In the genomic region with DNA sequence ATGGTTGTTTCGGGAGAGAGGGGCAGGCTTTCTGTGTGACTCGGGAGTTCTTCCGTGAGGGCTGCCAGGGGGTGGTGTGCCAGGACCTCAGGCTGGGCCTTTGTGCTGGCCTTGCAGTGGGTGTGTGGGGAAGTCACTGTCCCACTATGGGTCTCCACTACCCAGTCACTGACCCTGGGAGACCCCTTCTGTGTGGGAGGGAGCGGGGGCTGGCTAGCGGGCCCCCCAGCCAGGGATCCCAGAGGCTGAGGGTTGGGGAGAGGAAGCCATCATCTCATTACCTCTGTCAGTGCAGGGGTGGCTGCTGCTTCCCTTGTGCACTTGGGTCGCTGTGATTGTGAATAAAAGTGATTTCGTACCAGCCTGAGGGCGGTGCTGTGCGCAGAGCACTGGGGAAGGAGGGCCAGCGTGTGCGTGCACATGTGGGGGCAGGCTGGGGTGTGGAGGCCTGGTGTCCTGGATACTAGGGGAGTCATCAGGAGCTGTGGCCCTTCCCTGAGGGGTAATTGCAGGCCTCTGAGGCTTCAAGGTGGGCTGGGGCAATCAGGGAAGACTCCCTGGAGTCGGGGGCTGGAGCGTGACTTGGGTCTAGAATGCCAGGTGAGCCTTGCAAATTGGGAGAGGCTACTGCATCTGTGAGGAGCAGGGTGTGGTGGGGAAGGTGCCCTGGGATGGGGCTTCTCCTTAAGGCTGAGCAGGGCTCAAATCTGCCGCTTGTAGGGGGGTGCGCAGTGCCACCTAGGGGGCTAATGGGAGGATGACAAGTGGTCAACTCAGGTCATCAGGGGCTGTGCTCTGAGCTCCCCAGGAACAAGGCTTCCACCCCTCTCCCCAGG, we compare ENCODE assay signal across 9 cellular contexts.
A peak's percentile ranks its signal among the peaks of the same experiment; 100 is the strongest.
DNase-seq lines count a peak whose midpoint lies in the region; ATAC-seq and TF ChIP-seq lines count a peak whose summit lies in the region.
"Had no signal": no experiment of that assay in that cellular context is flagged by ENCODE, and none has a peak within 500 bp of the region (broad histone marks: within the 10 kb centered on the region; RNA-seq: fewer than 3 reads in every experiment).

No MANE protein-coding gene starts in this region.

- no peaks in the 10 kb centered on the region for H3K36me3 Mint-ChIP-seq in activated naive CD8-positive, alpha-beta T cell treated with anti-CD3 and anti-CD28 coated beads, Interleukin-2, amount 50 U/mL, for 24 hours (ENCODE audit: low read depth)

- no peaks in the 10 kb centered on the region for H3K27me3 Mint-ChIP-seq in activated naive CD8-positive, alpha-beta T cell treated with anti-CD3 and anti-CD28 coated beads, Interleukin-2, amount 50 U/mL, for 24 hours

- TF ChIP-seq CTCF in HFF-Myc (IDR thresholded peaks at IDR 0.05; ENCODE audit: low read depth, low read length, missing control alignments) (peak; percentile 77), Peyer's patch (IDR thresholded peaks at IDR 0.05) (peak in 5 of 6 experiments; percentile 23 to 57 (median 47))

- no peaks in the 10 kb centered on the region for H3K4me1 Mint-ChIP-seq in activated naive CD8-positive, alpha-beta T cell treated with anti-CD3 and anti-CD28 coated beads, Interleukin-2, amount 50 U/mL, for 24 hours

- H3K27ac ChIP-seq in Peyer's patch = no peak overlapping the region
- H3K27ac ChIP-seq: BLaER1 treated with 17β-estradiol and CSF1 and Interleukin-3, amounts not matched to agents 10 nM and 100 nM had no signal

- H3K36me3 ChIP-seq in Peyer's patch = no peaks in the 10 kb centered on the region
- H3K36me3 ChIP-seq: BLaER1 treated with 17β-estradiol and CSF1 and Interleukin-3, amounts not matched to agents 10 nM and 100 nM had no signal

- H3K4me3 Mint-ChIP-seq in activated naive CD8-positive, alpha-beta T cell treated with anti-CD3 and anti-CD28 coated beads, Interleukin-2, amount 50 U/mL, for 24 hours = no peak overlapping the region

- ATAC-seq in activated naive CD8-positive, alpha-beta T cell treated with anti-CD3 and anti-CD28 coated beads, Interleukin-2, amount 50 U/mL, for 24 hours = peak; percentile 72
- ATAC-seq in HG03565 (IDR thresholded peaks at IDR 0.05; ENCODE audit: unreplicated experiment) = no peak

- no peak overlapping the region for H3K4me3 ChIP-seq in HFF-Myc (replicated peaks; ENCODE audit: low read depth, low read length)
- H3K4me3 ChIP-seq in Peyer's patch = no peak overlapping the region
- H3K4me3 ChIP-seq: BLaER1 treated with 17β-estradiol and CSF1 and Interleukin-3, amounts not matched to agents 10 nM and 100 nM had no signal

- no peaks in the 10 kb centered on the region for H3K4me1 ChIP-seq in Peyer's patch

- TF ChIP-seq POLR2A in Peyer's patch (IDR thresholded peaks at IDR 0.05) = no peak

- H3K27me3 ChIP-seq in Peyer's patch = no peaks in the 10 kb centered on the region
- H3K27me3 ChIP-seq: BLaER1 treated with 17β-estradiol and CSF1 and Interleukin-3, amounts not matched to agents 10 nM and 100 nM had no signal

- DNase-seq in NCI-H1092 treated with DMSO at 0.1 percent for 48 hours (lab: John Stamatoyannopoulos, UW) (peak; percentile 5), NCI-H1092 (lab: John Stamatoyannopoulos, UW) (no peak), HFF-Myc (ENCODE audit: extremely low read depth, low read depth) (no peak), Peyer's patch (peak in 2 of 3 donors; percentile 31 to 62), iris pigment epithelial cell (ENCODE audit: low read depth) (peak; percentile 40)
- DNase-seq in activated naive CD8-positive, alpha-beta T cell treated with anti-CD3 and anti-CD28 coated beads, Interleukin-2, amount 50 U/mL, for 24 hours = peak; percentile 56
- peak in 2 of 3 experiments; percentile 14 to 19 for DNase-seq in stimulated activated CD4-positive, alpha-beta T cell treated with anti-CD3 and anti-CD28 coated beads, TNF-alpha, amount 100 ng/mL, for 4 hours (ENCODE audit: low read depth in 3 of 3)

- H3K27ac Mint-ChIP-seq in activated naive CD8-positive, alpha-beta T cell treated with anti-CD3 and anti-CD28 coated beads, Interleukin-2, amount 50 U/mL, for 24 hours = no peak overlapping the region

- H3K9me3 Mint-ChIP-seq in activated naive CD8-positive, alpha-beta T cell treated with anti-CD3 and anti-CD28 coated beads, Interleukin-2, amount 50 U/mL, for 24 hours = no peaks in the 10 kb centered on the region

- H3K9me3 ChIP-seq in Peyer's patch = no peaks in the 10 kb centered on the region

Comparison
In these comparisons a context has a peak if more than half of its experiments do, and no peak if none do; other contexts are left out.
1. DNase-seq: peak in NCI-H1092 treated with DMSO at 0.1 percent for 48 hours (single experiment), Peyer's patch (2 of 3), activated naive CD8-positive, alpha-beta T cell treated with anti-CD3 and anti-CD28 coated beads, Interleukin-2, amount 50 U/mL, for 24 hours (single experiment), iris pigment epithelial cell (single experiment) and stimulated activated CD4-positive, alpha-beta T cell treated with anti-CD3 and anti-CD28 coated beads, TNF-alpha, amount 100 ng/mL, for 4 hours (2 of 3); none in NCI-H1092 (single experiment) and HFF-Myc (single experiment).